In the genomic region with DNA sequence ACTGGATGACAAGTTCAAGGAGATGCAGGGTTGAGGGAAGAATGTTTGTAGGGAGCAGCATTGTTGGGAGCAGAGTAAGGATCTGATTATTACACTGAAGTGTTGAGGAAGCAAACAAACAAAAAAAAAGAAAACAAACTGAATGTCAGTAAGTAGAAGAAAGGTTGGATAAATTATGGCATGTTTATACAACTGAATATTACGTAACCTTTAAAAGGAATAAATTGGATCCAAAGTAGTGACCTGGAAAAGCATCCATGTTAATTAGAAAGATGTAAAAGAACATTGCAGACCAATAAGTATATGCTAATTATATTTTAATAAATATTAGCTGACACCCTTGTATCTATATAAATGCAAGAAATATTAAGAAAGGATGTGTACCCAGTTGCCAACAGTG, we compare ENCODE assay signal across 31 cellular contexts.
"Had no signal": no experiment of that assay in that cellular context is flagged by ENCODE, and none has a peak within 500 bp of the region (broad histone marks: within the 10 kb centered on the region; RNA-seq: fewer than 3 reads in every experiment).

No MANE protein-coding gene starts in this region.

- DNase-seq: activated B cell treated with CpG ODN at 0.5 μM for 24 hours; activated CD4-positive, alpha-beta memory T cell treated with anti-CD3 and anti-CD28 coated beads for 36 hours; activated CD4-positive, alpha-beta T cell treated with anti-CD3 and anti-CD28 coated beads for 4 hours; activated CD4-positive, alpha-beta T cell treated with anti-CD3 and anti-CD28 coated beads, Interleukin-2, amount 50 U/mL, for 1 hour; activated CD4-positive, alpha-beta T cell treated with anti-CD3 and anti-CD28 coated beads, Interleukin-2, amount 50 U/mL, for 4 hours; activated CD4-positive, CD25-positive, alpha-beta regulatory T cell treated with anti-CD3 and anti-CD28 coated beads, Interleukin-2, amount 50 U/mL, for 72 hours; activated CD8-positive, alpha-beta memory T cell treated with anti-CD3 and anti-CD28 coated beads, Interleukin-2, amount 50 U/mL, for 4 hours; activated CD8-positive, alpha-beta T cell treated with anti-CD3 and anti-CD28 coated beads for 36 hours; activated effector memory CD4-positive, alpha-beta T cell treated with anti-CD3 and anti-CD28 coated beads, Interleukin-2, amount 50 U/mL, for 16 hours; activated gamma-delta T cell treated with Interleukin-2 at 50 U/mL for 16 hours; activated naive CD4-positive, alpha-beta T cell; activated naive CD4-positive, alpha-beta T cell treated with anti-CD3 and anti-CD28 coated beads for 36 hours; activated naive CD4-positive, alpha-beta T cell treated with anti-CD3 and anti-CD28 coated beads, Interleukin-2, amount 50 U/mL, for 16 hours; activated naive CD8-positive, alpha-beta T cell treated with anti-CD3 and anti-CD28 coated beads, Interleukin-2, amount 10 ng/mL, durations not matched to agents 7 days and 5 days; activated naive CD8-positive, alpha-beta T cell treated with anti-CD3 and anti-CD28 coated beads, Interleukin-2, amount 50 U/mL, for 24 hours; activated T-cell treated with anti-CD3 and anti-CD28 coated beads for 4 hours; activated T-cell treated with anti-CD3 and anti-CD28 coated beads, Interleukin-2, amount 50 U/mL, for 1 hour; activated T-cell treated with anti-CD3 and anti-CD28 coated beads, Interleukin-2, amount 50 U/mL, for 4 hours; activated T-cell treated with anti-CD3 and anti-CD28 coated beads, Interleukin-2, amount 50 U/mL, for 72 hours; aorta; body of pancreas; brain microvascular endothelial cell; cerebellar nuclear complex; colonic mucosa; T-helper 2 cell; T-helper 9 cell had no signal

- H3K27ac ChIP-seq: body of pancreas, brain microvascular endothelial cell, breast epithelium, colonic mucosa, VCaP had no signal

- H3K4me1 ChIP-seq: body of pancreas, breast epithelium, colonic mucosa had no signal

- ATAC-seq: activated CD8-positive, alpha-beta T cell treated with anti-CD3 and anti-CD28 coated beads for 36 hours; activated naive CD4-positive, alpha-beta T cell treated with anti-CD3 and anti-CD28 coated beads, Interleukin-2, amount 50 U/mL, for 72 hours; activated naive CD8-positive, alpha-beta T cell treated with anti-CD3 and anti-CD28 coated beads, Interleukin-2, amount 50 U/mL, for 24 hours; activated T-cell treated with anti-CD3 and anti-CD28 coated beads, Interleukin-2, amount 50 U/mL, for 4 hours; activated T-cell treated with anti-CD3 and anti-CD28 coated beads, Interleukin-2, amount 50 U/mL, for 72 hours; activated T-helper 17 cell treated with anti-CD3 and anti-CD28 coated beads, Interleukin-2, amount 50 U/mL, for 72 hours; body of pancreas had no signal

- FAIRE-seq: TTC549 had no signal

- H3K27me3 ChIP-seq: body of pancreas, brain microvascular endothelial cell, breast epithelium, colonic mucosa had no signal

- H3K4me3 ChIP-seq: body of pancreas, breast epithelium, colonic mucosa had no signal

- H3K36me3 ChIP-seq: brain microvascular endothelial cell, breast epithelium, colonic mucosa had no signal

- H3K9me3 ChIP-seq: body of pancreas, breast epithelium, colonic mucosa had no signal
